ENCODE assay signal across 1 cellular context in the genomic region with DNA sequence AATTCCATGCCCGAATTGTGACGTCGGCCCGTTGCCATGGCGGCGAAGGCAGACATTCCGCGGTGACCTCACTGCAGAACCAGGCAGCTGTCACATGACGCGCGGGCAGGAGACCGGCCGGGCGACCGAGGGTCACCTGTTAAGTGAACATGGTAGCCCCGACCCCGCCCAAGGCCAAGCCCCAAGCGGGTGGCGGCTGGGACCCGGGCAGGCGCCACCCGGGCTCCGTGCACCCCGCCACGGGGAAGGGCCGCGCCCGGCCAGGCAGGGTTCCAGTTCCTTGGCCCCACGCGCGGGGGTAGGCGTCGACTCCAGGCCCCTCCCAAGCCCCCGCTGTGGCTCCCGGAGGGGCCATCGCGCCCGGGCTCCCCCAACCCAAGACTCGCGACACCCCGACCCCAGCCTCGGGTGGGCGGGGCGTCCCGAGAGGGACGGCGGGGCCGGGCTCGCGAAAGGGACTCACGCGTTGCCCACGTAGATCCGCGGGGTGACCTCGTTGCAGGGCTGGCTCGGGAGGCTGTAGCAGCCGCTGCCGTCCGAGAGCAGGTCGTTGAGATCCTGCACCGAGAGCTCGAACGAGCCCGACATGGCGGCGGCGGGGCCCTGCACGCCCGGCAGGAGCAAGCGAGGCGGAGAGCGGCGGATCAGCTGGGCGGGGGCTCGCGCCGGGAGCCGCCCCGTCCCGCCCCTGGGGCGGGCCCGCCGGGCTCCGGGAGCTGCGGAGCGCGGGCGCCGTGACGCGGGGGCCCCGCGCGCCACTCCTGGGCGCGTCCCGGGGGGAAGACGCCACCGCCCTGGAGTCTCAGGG.
TF ChIP-seq lines count a peak whose summit lies in the region.

TSS of gene DUSP3 (minus strand) at position 641 of the 808 bp plus-strand sequence. CDS start at position 588, 53 bp downstream.

TF ChIP-seq in HepG2, 621 proteins besides CTCF, POLR2A, EP300 and RAD21 (continued from another document and continues in another):
- TF ChIP-seq HNRNPUL1 (IDR thresholded peaks at IDR 0.05; ENCODE audit: low read depth, low read length): no peak
- TF ChIP-seq CBFB (CRISPR knock-in tag; IDR thresholded peaks at IDR 0.05): no peak; the same call in 1 of the 2 replicates
- no peak for TF ChIP-seq ZNF282 (IDR thresholded peaks at IDR 0.05; ENCODE audit: partially characterized antibody)
- peak; percentile 92 for TF ChIP-seq CENPT (CRISPR knock-in tag; IDR thresholded peaks at IDR 0.05; ENCODE audit: low read depth)
- peak; percentile 95 for TF ChIP-seq ZNF607 (CRISPR knock-in tag; IDR thresholded peaks at IDR 0.05; ENCODE audit: borderline replicate concordance)
- TF ChIP-seq ZHX2 (IDR thresholded peaks at IDR 0.05; ENCODE audit: low read depth): peak; percentile 90
- peak; percentile 86; the same call in 1 of the 2 replicates for TF ChIP-seq ZHX2 (CRISPR knock-in tag; IDR thresholded peaks at IDR 0.05; ENCODE audit: borderline replicate concordance)
- TF ChIP-seq ISL2 (CRISPR knock-in tag; IDR thresholded peaks at IDR 0.05): peak; percentile 35; the same call in 1 of the 2 replicates
- TF ChIP-seq ZNF232 (CRISPR knock-in tag; IDR thresholded peaks at IDR 0.05; ENCODE audit: borderline replicate concordance): peak; percentile 58; the same call in 1 of the 2 replicates
- TF ChIP-seq, protein P1, sequence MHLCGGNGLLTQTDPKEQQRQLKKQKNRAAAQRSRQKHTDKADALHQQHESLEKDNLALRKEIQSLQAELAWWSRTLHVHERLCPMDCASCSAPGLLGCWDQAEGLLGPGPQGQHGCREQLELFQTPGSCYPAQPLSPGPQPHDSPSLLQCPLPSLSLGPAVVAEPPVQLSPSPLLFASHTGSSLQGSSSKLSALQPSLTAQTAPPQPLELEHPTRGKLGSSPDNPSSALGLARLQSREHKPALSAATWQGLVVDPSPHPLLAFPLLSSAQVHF (CRISPR knock-in tag; IDR thresholded peaks at IDR 0.05): 0 out of 2 replicates have a peak, but pooled peaks have one; percentile 58
- TF ChIP-seq, protein P2, sequence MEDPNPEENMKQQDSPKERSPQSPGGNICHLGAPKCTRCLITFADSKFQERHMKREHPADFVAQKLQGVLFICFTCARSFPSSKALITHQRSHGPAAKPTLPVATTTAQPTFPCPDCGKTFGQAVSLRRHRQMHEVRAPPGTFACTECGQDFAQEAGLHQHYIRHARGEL (CRISPR knock-in tag; IDR thresholded peaks at IDR 0.05): peak; percentile 76; the same call in 1 of the 2 replicates
- no peak for TF ChIP-seq REPIN1 (CRISPR knock-in tag; IDR thresholded peaks at IDR 0.05; ENCODE audit: borderline replicate concordance, low read depth)
- no peak for TF ChIP-seq BCLAF1 (IDR thresholded peaks at IDR 0.05)
- TF ChIP-seq SP1 (IDR thresholded peaks at IDR 0.05): no peak
- peak; percentile 75; the same call in 1 of the 2 replicates for TF ChIP-seq SP1 (CRISPR knock-in tag; IDR thresholded peaks at IDR 0.05)
- peak; percentile 63 for TF ChIP-seq SP2 (CRISPR knock-in tag; IDR thresholded peaks at IDR 0.05)
- TF ChIP-seq, protein P3, sequence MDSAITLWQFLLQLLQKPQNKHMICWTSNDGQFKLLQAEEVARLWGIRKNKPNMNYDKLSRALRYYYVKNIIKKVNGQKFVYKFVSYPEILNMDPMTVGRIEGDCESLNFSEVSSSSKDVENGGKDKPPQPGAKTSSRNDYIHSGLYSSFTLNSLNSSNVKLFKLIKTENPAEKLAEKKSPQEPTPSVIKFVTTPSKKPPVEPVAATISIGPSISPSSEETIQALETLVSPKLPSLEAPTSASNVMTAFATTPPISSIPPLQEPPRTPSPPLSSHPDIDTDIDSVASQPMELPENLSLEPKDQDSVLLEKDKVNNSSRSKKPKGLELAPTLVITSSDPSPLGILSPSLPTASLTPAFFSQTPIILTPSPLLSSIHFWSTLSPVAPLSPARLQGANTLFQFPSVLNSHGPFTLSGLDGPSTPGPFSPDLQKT (CRISPR knock-in tag; IDR thresholded peaks at IDR 0.05; ENCODE audit: borderline replicate concordance): no peak
- peak; percentile 6; the same call in 1 of the 2 replicates for TF ChIP-seq MAX (IDR thresholded peaks at IDR 0.05)
- TF ChIP-seq, protein P4, sequence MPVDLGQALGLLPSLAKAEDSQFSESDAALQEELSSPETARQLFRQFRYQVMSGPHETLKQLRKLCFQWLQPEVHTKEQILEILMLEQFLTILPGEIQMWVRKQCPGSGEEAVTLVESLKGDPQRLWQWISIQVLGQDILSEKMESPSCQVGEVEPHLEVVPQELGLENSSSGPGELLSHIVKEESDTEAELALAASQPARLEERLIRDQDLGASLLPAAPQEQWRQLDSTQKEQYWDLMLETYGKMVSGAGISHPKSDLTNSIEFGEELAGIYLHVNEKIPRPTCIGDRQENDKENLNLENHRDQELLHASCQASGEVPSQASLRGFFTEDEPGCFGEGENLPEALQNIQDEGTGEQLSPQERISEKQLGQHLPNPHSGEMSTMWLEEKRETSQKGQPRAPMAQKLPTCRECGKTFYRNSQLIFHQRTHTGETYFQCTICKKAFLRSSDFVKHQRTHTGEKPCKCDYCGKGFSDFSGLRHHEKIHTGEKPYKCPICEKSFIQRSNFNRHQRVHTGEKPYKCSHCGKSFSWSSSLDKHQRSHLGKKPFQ (CRISPR knock-in tag; IDR thresholded peaks at IDR 0.05; ENCODE audit: insufficient replicate concordance): peak; percentile 79
- TF ChIP-seq POGZ (CRISPR knock-in tag; IDR thresholded peaks at IDR 0.05): no peak; the same call in 1 of the 2 replicates
- peak; percentile 85 for TF ChIP-seq MTA1 (CRISPR knock-in tag; IDR thresholded peaks at IDR 0.05; ENCODE audit: borderline replicate concordance)
- TF ChIP-seq ZNF703 (CRISPR knock-in tag; IDR thresholded peaks at IDR 0.05; ENCODE audit: borderline replicate concordance): peak; percentile 90
- peak; percentile 75 for TF ChIP-seq PAXIP1 (CRISPR knock-in tag; conservative IDR thresholded peaks at IDR 0.05)
- TF ChIP-seq RAD51 (IDR thresholded peaks at IDR 0.05; ENCODE audit: borderline replicate concordance): peak; percentile 84
- 0 out of 2 replicates have a peak, but pooled peaks have one; percentile 23 for TF ChIP-seq GTF3A (CRISPR knock-in tag; conservative IDR thresholded peaks at IDR 0.05)
- peak; percentile 86 for TF ChIP-seq BRD4 (CRISPR knock-in tag; IDR thresholded peaks at IDR 0.05)
- TF ChIP-seq KLF15 (CRISPR knock-in tag; IDR thresholded peaks at IDR 0.05; ENCODE audit: borderline replicate concordance): peak; percentile 44; the same call in 1 of the 2 replicates
- TF ChIP-seq TP53 (CRISPR knock-in tag; conservative IDR thresholded peaks at IDR 0.05): 0 out of 2 replicates have a peak, but pooled peaks have one; percentile 63
- peak; percentile 68 for TF ChIP-seq PHF21A (CRISPR knock-in tag; IDR thresholded peaks at IDR 0.05)
- TF ChIP-seq KAT7 (CRISPR knock-in tag; IDR thresholded peaks at IDR 0.05; ENCODE audit: borderline replicate concordance): peak; percentile 67
- no peak for TF ChIP-seq FLYWCH1 (CRISPR knock-in tag; IDR thresholded peaks at IDR 0.05)
- TF ChIP-seq GPN1 (CRISPR knock-in tag; IDR thresholded peaks at IDR 0.05; ENCODE audit: borderline replicate concordance): 0 out of 2 replicates have a peak, but pooled peaks have one; percentile 27
- peak; percentile 35; the same call in 1 of the 2 replicates for TF ChIP-seq NRL (CRISPR knock-in tag; IDR thresholded peaks at IDR 0.05; ENCODE audit: borderline replicate concordance)
- no peak for TF ChIP-seq BRF2 (CRISPR knock-in tag; IDR thresholded peaks at IDR 0.05)
- TF ChIP-seq ZNF33A (CRISPR knock-in tag; IDR thresholded peaks at IDR 0.05; ENCODE audit: borderline replicate concordance): no peak
- TF ChIP-seq ZNF891 (CRISPR knock-in tag; IDR thresholded peaks at IDR 0.05): peak; percentile 42; the same call in 1 of the 2 replicates
